1 cellular context compared by ENCODE assay signal in the genomic region with DNA sequence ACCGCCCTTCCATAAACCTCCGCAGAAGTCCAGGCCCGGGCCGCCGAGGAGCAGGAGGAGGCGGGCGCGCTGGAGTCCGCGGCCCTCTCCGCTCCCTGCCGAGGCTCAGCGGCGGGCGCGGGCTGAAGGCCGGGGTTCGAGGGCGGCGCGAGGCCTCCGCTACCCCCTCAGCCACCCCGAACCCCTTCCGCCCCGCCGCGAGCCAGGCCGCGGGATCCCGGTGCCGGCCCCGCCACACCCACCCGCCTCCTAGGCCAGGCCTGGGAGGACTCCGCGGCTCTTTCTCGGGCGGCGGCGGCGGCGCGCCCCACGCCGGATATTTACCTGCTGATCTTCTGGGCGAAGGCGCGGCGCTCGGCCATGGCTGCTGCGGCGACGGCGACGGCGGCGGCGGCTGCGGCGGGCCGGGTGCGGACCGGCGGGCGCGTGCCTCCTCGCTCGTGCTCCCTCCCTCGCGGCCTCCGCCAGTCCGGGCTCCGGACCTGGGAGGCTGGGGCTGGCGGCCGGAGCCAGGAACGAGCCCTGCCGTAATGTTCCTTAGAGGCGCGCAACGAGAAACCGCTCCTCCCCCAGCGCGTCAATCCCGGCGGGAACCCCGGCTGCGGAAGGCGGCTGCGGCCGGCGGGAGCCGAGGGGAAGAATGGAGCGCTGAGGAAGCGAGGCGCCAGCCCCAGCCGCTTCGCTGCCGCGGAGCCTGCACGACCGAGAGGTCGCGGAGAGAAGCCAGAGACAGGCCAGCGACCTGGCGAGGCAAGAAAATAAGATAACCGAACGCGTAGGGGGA.
TF ChIP-seq lines count a peak whose summit lies in the region.

Gene DOCK7 (minus strand): TSS at position 484 of the 784 bp plus-strand sequence. CDS start 122 bp downstream, at position 362.

TF ChIP-seq in GM23338, 12 proteins besides CTCF, POLR2A, EP300 and RAD21:
- TF ChIP-seq, protein P1, sequence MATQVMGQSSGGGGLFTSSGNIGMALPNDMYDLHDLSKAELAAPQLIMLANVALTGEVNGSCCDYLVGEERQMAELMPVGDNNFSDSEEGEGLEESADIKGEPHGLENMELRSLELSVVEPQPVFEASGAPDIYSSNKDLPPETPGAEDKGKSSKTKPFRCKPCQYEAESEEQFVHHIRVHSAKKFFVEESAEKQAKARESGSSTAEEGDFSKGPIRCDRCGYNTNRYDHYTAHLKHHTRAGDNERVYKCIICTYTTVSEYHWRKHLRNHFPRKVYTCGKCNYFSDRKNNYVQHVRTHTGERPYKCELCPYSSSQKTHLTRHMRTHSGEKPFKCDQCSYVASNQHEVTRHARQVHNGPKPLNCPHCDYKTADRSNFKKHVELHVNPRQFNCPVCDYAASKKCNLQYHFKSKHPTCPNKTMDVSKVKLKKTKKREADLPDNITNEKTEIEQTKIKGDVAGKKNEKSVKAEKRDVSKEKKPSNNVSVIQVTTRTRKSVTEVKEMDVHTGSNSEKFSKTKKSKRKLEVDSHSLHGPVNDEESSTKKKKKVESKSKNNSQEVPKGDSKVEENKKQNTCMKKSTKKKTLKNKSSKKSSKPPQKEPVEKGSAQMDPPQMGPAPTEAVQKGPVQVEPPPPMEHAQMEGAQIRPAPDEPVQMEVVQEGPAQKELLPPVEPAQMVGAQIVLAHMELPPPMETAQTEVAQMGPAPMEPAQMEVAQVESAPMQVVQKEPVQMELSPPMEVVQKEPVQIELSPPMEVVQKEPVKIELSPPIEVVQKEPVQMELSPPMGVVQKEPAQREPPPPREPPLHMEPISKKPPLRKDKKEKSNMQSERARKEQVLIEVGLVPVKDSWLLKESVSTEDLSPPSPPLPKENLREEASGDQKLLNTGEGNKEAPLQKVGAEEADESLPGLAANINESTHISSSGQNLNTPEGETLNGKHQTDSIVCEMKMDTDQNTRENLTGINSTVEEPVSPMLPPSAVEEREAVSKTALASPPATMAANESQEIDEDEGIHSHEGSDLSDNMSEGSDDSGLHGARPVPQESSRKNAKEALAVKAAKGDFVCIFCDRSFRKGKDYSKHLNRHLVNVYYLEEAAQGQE (IDR thresholded peaks at IDR 0.05; ENCODE audit: unreplicated experiment), result no peak
- TF ChIP-seq POLR2AphosphoS5 (IDR thresholded peaks at IDR 0.05; ENCODE audit: low read depth), result 0 out of 2 replicates have a peak, but pooled peaks have one; percentile 40
